25 cellular contexts compared by ENCODE assay signal in the genomic region with DNA sequence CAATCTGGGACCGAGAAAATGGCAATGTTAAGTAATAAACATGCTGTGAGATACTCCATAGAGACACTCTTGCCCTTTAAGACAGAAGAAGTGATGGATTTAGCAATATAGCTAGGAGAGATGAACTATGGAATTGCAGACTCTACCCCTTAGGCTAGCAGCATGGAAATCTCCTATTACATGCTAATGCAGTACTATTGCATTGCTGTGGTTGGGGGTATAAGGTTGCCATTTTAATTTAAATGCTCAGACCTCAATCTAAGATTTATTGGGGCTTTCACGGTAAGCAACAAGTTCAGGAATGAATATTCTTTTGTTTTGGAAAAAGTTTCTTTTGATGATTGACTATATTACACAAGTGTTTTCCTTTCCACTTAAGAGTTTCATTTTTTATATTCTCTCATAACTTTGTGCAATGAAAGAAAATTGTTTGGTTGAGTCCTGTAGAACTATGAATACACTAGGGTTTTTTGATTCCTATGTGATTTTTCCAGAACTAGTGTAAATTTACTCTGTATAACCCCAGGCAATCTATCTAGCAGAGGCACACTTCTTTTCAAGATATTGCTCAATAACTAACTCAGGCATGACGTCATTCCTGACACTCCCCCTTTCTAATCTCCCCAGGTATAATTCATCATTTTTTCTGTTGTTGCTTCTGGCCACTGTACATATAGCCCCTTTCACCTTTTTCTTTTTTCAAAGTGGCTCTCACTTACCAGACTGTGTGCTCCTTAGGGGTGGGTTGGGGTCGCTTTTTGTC.
A peak's percentile ranks its signal among the peaks of the same experiment; 100 is the strongest.
DNase-seq lines count a peak whose midpoint lies in the region; ATAC-seq, FAIRE-seq and TF ChIP-seq lines count a peak whose summit lies in the region.
"Had no signal": no experiment of that assay in that cellular context is flagged by ENCODE, and none has a peak within 500 bp of the region (broad histone marks: within the 10 kb centered on the region; RNA-seq: fewer than 3 reads in every experiment).

No MANE protein-coding gene starts in this region.

- H3K9me1 ChIP-seq in K562 (ENCODE audit: control insufficient read depth, insufficient read depth, low read length): no peaks in the 10 kb centered on the region

- H3K9ac ChIP-seq in HepG2 (ENCODE audit: insufficient read depth, low read depth, low read length) (no peak overlapping the region), K562 (ENCODE audit: insufficient read depth in 1 of 2, low read depth in 2 of 2, low read length in 2 of 2) (no peak overlapping the region)
- H3K9ac ChIP-seq: KMS-11 had no signal

- H3K79me2 ChIP-seq in HepG2 (ENCODE audit: insufficient read depth, low read length) (no peaks in the 10 kb centered on the region), K562 (ENCODE audit: control insufficient read depth, insufficient read depth, low read length) (no peaks in the 10 kb centered on the region)

- 18% methylated on average over 4 of the region's 4 CpGs for WGBS in HepG2 (ENCODE audit: low lambda C conversion rate)
- 64% methylated on average over 4 of the region's 4 CpGs for WGBS in right lobe of liver (ENCODE audit: insufficient coverage, low coverage, low lambda C conversion rate, missing lambda C conversion rate)
- 4% methylated on average over 4 of the region's 4 CpGs for WGBS in K562 (ENCODE audit: insufficient coverage, low coverage, missing lambda C conversion rate)

- in situ Hi-C loops in HepG2 (cut with HindIII; ENCODE audit: extremely low pct_ligation_motif_present, low pct_unique_long_range_greater_than_20kb) (no loop called here), K562 (cut with MboI) (no loop called here)

- H2AFZ ChIP-seq in HepG2 (ENCODE audit: low read length) (no peak overlapping the region), K562 (ENCODE audit: low read depth, low read length) (no peak overlapping the region)
- H2AFZ ChIP-seq: GM23338 had no signal

- intact Hi-C loops in HepG2 (cut with micrococcal nuclease; ENCODE audit: unreplicated experiment): no loop called here
- intact Hi-C loops in right lobe of liver (cut with DNase I): no loop called here
- intact Hi-C loops in K562 (cut with micrococcal nuclease): no loop called here

- POLR2A ChIA-PET in HepG2 (lab: Yijun Ruan, JAX) (no interaction called here), K562 (lab: Yijun Ruan, JAX) (no interaction called here)

- H3K27me3 ChIP-seq in HepG2 (ENCODE audit: control insufficient read depth in 1 of 2, insufficient read depth in 2 of 2, low read length in 2 of 2) (no peaks in the 10 kb centered on the region), right lobe of liver (no peaks in the 10 kb centered on the region), K562 (ENCODE audit: control insufficient read depth in 2 of 2, insufficient read depth in 2 of 2, low read length in 2 of 2) (no peaks in the 10 kb centered on the region)

- H3K36me3 ChIP-seq in HepG2 (replicated peaks in 1 of 2; ENCODE audit: control insufficient read depth in 1 of 2, insufficient read depth in 2 of 2, low read length in 2 of 2) (no peaks in the 10 kb centered on the region), right lobe of liver (no peaks in the 10 kb centered on the region), K562 (ENCODE audit: control insufficient read depth, insufficient read depth, low read length) (no peaks in the 10 kb centered on the region)

- TF ChIP-seq CTCF in HepG2 (CRISPR knock-in tag; IDR thresholded peaks at IDR 0.05) (no peak), right lobe of liver (IDR thresholded peaks at IDR 0.05) (no peak), K562 (IDR thresholded peaks at IDR 0.05 in 2 of 3, conservative IDR thresholded peaks at IDR 0.05 in 1 of 3; ENCODE audit: insufficient read depth in 2 of 3, low read depth in 1 of 3, low read length in 3 of 3) (no peak)

- TF ChIP-seq RAD21 in HepG2 (CRISPR knock-in tag; IDR thresholded peaks at IDR 0.05) (no peak), K562 (CRISPR knock-in tag; conservative IDR thresholded peaks at IDR 0.05 in 1 of 2, IDR thresholded peaks at IDR 0.05 in 1 of 2) (no peak)

- FAIRE-seq in HepG2 (lab: Jason Lieb, UNC) (no peak), K562 (lab: Jason Lieb, UNC) (no peak)
- FAIRE-seq: RCC 7860 had no signal

- H4K20me1 ChIP-seq in HepG2 (ENCODE audit: insufficient read depth, low read length): no peaks in the 10 kb centered on the region
- H4K20me1 ChIP-seq in K562 (replicated peaks; ENCODE audit: control insufficient read depth, insufficient read depth, low read length): no peaks in the 10 kb centered on the region

- H3K27ac ChIP-seq in HepG2 (ENCODE audit: extremely low read length, insufficient read depth, low read length) (no peak overlapping the region), right lobe of liver (no peak overlapping the region), K562 (ENCODE audit: extremely low read depth, low read depth, low read length) (no peak overlapping the region)
- H3K27ac ChIP-seq: KMS-11 had no signal

- TF ChIP-seq EP300 in HepG2 (IDR thresholded peaks at IDR 0.05; ENCODE audit: low read depth in 2 of 2, low read length in 2 of 2) (no peak), HepG2 (CRISPR knock-in tag; IDR thresholded peaks at IDR 0.05; ENCODE audit: borderline replicate concordance) (no peak), K562 (IDR thresholded peaks at IDR 0.05; ENCODE audit: low read length) (no peak)

- CTCF ChIA-PET in HepG2 (lab: Yijun Ruan, JAX; ENCODE audit: low intra/inter-chr PET ratio, low total read pairs) (no interaction called here), K562 (lab: Yijun Ruan, JAX; ENCODE audit: low intra/inter-chr PET ratio) (no interaction called here)

- H3K4me2 ChIP-seq in HepG2 (ENCODE audit: low read depth, low read length): no peak overlapping the region
- no peak overlapping the region for H3K4me2 ChIP-seq in K562 (ENCODE audit: insufficient read depth, low read length)
- H3K4me2 ChIP-seq: GM23338, KMS-11 had no signal

- H3K9me3 ChIP-seq in HepG2 (ENCODE audit: low read length): no peaks in the 10 kb centered on the region
- H3K9me3 ChIP-seq in right lobe of liver: no peaks in the 10 kb centered on the region
- H3K9me3 ChIP-seq in K562 (replicated peaks; ENCODE audit: control insufficient read depth, insufficient read depth, low read depth, low read length): no peaks in the 10 kb centered on the region

- no peak for TF ChIP-seq POLR2A in HepG2 (IDR thresholded peaks at IDR 0.05; ENCODE audit: insufficient read depth in 1 of 2, low read depth in 2 of 2, low read length in 2 of 2)
- TF ChIP-seq POLR2A in right lobe of liver (IDR thresholded peaks at IDR 0.05): no peak
- TF ChIP-seq POLR2A in K562 (conservative IDR thresholded peaks at IDR 0.05): no peak

- no TSS peak for BruUV-seq in HepG2 (replicated peaks; lab: Mats Ljungman, UMichigan)
- BruUV-seq in K562 (replicated peaks; lab: Mats Ljungman, UMichigan): no TSS peak

- H3K4me1 ChIP-seq in HepG2 (ENCODE audit: insufficient read depth, low read length): no peaks in the 10 kb centered on the region
- no peaks in the 10 kb centered on the region for H3K4me1 ChIP-seq in right lobe of liver
- H3K4me1 ChIP-seq in K562 (replicated peaks in 1 of 2; ENCODE audit: control insufficient read depth in 2 of 2, insufficient read depth in 2 of 2, low read length in 2 of 2): no peaks in the 10 kb centered on the region

- no peak for ATAC-seq in HepG2
- no peak for ATAC-seq in right lobe of liver
- no peak for ATAC-seq in K562
- ATAC-seq: CD8-positive, alpha-beta T cell; GM23338; T-helper 17 cell had no signal

- H3K4me3 ChIP-seq in HepG2 (replicated peaks in 1 of 3; ENCODE audit: insufficient read depth in 1 of 3, low read depth in 2 of 3, low read length in 3 of 3) (no peak overlapping the region), right lobe of liver (no peak overlapping the region), K562 (no peak overlapping the region)
- H3K4me3 ChIP-seq: GM23338 had no signal

- DNase-seq in HepG2 (ENCODE audit: low spot score): no peak
- DNase-seq in right lobe of liver: no peak
- peak; percentile 48 for DNase-seq in OCI-M1 (lab: John Stamatoyannopoulos, UW)
- peak in 1 of 4 experiments; percentile 3 for DNase-seq in K562 (ENCODE audit: extremely low read depth in 1 of 4, low spot score in 3 of 4)
- DNase-seq in renal cortical epithelial cell (ENCODE audit: low read depth): peak; percentile 23
- no peak for DNase-seq in NCI-H1105 (lab: John Stamatoyannopoulos, UW)
- DNase-seq in NCI-H1417 treated with DMSO at 0.1 percent for 48 hours (lab: John Stamatoyannopoulos, UW): no peak
- DNase-seq in DMS53 (lab: John Stamatoyannopoulos, UW): no peak
- DNase-seq: AML-193; C1 segment of cervical spinal cord; Calu3; CD8-positive, alpha-beta T cell; DMS153; GF-D8; NCI-H1436; NCI-H1930; NCI-H2171; NCI-H524 treated with DMSO at 0.1 percent for 48 hours; NCI-H82; Right ventricle myocardium superior; SW 1271; T-helper 17 cell had no signal

TF ChIP-seq in HepG2, 621 proteins besides CTCF, POLR2A, EP300 and RAD21 (continues in another document):
- TF ChIP-seq ZNF780A (CRISPR knock-in tag; IDR thresholded peaks at IDR 0.05) (no peak), NR2F1 (CRISPR knock-in tag; IDR thresholded peaks at IDR 0.05) (no peak), ZNF326 (CRISPR knock-in tag; IDR thresholded peaks at IDR 0.05; ENCODE audit: borderline replicate concordance) (no peak), DR1 (CRISPR knock-in tag; IDR thresholded peaks at IDR 0.05) (no peak), ATF7 (IDR thresholded peaks at IDR 0.05) (peak; percentile 98), ATF7 (CRISPR knock-in tag; IDR thresholded peaks at IDR 0.05) (no peak), CEBPB (IDR thresholded peaks at IDR 0.05; ENCODE audit: borderline replicate concordance, low read depth, low read length) (0 out of 2 replicates have a peak, but pooled peaks have one; percentile 27), ZNF33A (CRISPR knock-in tag; IDR thresholded peaks at IDR 0.05; ENCODE audit: borderline replicate concordance) (no peak), MTF2 (CRISPR knock-in tag; IDR thresholded peaks at IDR 0.05; ENCODE audit: borderline replicate concordance) (no peak), TOPORS (CRISPR knock-in tag; IDR thresholded peaks at IDR 0.05) (no peak), DMAP1 (CRISPR knock-in tag; IDR thresholded peaks at IDR 0.05) (no peak)

TF ChIP-seq in K562, 482 proteins besides CTCF, POLR2A, EP300 and RAD21 (continues in another document):
- TF ChIP-seq ZNF347 (CRISPR knock-in tag; IDR thresholded peaks at IDR 0.05; ENCODE audit: low read depth): no peak
- no peak for TF ChIP-seq KDM5B (IDR thresholded peaks at IDR 0.05; ENCODE audit: insufficient replicate concordance, low read depth, low read length)
- TF ChIP-seq MIER1 (IDR thresholded peaks at IDR 0.05; ENCODE audit: low read depth): no peak
- no peak for TF ChIP-seq NEUROD1 (IDR thresholded peaks at IDR 0.05; ENCODE audit: borderline replicate concordance, low read depth, low read length, partially characterized antibody)
- peak; percentile 17; the same call in 1 of the 2 replicates for TF ChIP-seq CEBPB (tag; IDR thresholded peaks at IDR 0.05)

Comparison
In these comparisons a context has a peak if more than half of its experiments do, and no peak if none do; other contexts are left out.
1. DNase-seq: peak in OCI-M1 (single experiment) and renal cortical epithelial cell (single experiment); none in HepG2 (single experiment), right lobe of liver (0 of 3), NCI-H1105 (single experiment), NCI-H1417 treated with DMSO at 0.1 percent for 48 hours (single experiment) and DMS53 (single experiment).
2. Of the 241 proteins assayed by ChIP-seq in both HepG2 and K562: peak only in HepG2: none; only in K562: none; in both: CEBPB; in neither: 236; mixed calls (peak in some experiments, not most) for 4.